Comparison of ENCODE assay signal across 8 cellular contexts in the genomic region with DNA sequence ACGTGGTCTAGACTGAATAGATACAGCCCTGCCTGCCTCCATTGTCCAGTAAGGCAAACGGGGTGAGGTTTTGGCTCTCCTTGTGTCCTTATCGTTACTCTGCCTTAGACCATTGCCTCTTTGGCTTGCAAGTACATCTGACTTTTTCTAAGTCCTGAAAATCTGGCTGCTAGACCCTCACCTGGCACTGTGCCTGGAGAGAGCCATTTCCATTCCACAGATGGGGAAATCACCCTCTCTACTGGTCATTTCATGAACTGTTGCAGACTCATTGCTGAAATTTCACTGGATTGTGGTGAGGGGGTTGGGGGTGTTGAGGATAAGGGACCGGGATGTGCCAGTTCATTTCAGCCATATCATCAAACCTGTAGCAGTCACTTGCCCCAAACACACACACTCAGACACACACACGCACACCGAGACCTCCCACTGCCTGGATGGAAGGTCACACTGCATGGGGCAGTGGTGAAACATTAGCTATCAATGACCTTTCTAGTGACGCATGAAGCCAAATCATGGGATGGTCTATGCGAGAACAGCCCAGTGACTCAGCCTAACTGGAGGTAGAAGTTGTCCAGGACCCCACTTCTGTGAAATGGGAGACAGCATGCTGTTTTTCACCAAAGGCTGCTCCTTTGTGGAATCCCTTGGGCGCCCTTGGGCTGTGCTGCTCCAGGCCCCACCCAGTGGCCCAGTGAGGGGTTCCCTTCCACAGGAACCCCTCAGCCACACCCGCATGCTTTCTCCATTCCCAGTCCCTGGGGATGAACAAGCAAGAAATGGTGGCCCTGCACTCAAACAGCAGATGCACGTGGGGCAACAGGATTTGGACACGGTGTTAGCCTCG. TPM values are rescaled to one million over a fixed set of nuclear protein-coding genes. Genes with fewer than 3 reads are reported as not detected.
A peak's percentile ranks its signal among the peaks of the same experiment; 100 is the strongest.
DNase-seq lines count a peak whose midpoint lies in the region; ATAC-seq and TF ChIP-seq lines count a peak whose summit lies in the region.

No MANE protein-coding gene starts in this region.

- no peak for DNase-seq in AG09319 (ENCODE audit: extremely low read depth, low read depth)
- peak; percentile 36 for DNase-seq in HK-2 (ENCODE audit: unreplicated experiment)
- DNase-seq in adipocyte (ENCODE audit: low read depth), result peak; percentile 28
- DNase-seq in kidney epithelial cell (ENCODE audit: low read depth), result peak; percentile 25
- no peak for DNase-seq in cerebellum (ENCODE audit: low spot score)
- DNase-seq in activated T-cell treated with anti-CD3 and anti-CD28 coated beads, Interleukin-2, amount 50 U/mL, for 4 hours, result no peak

- H3K9ac ChIP-seq in adipocyte (ENCODE audit: low read length), result no peak overlapping the region

- H3K27me3 ChIP-seq in adipocyte (replicated peaks; ENCODE audit: control insufficient read depth, insufficient read depth, low read length) (no peaks in the 10 kb centered on the region), kidney epithelial cell (ENCODE audit: control insufficient read depth, insufficient read depth, low read length) (no peaks in the 10 kb centered on the region)

- no peak overlapping the region for H3K4me3 Mint-ChIP-seq in activated T-cell treated with anti-CD3 and anti-CD28 coated beads, Interleukin-2, amount 50 U/mL, for 4 hours

- peak; percentile 18 for TF ChIP-seq CTCF in AG09319 (IDR thresholded peaks at IDR 0.05; ENCODE audit: low read depth, low read length)
- TF ChIP-seq CTCF in kidney epithelial cell (IDR thresholded peaks at IDR 0.05; ENCODE audit: insufficient read depth, low read length, poor library complexity, severe bottlenecking), result peak; percentile 45

- peaks cover 15% of the 10 kb centered on the region for H3K4me1 ChIP-seq in adipocyte (ENCODE audit: control insufficient read depth, insufficient read depth, low read length)

- no peaks in the 10 kb centered on the region for H3K36me3 ChIP-seq in adipocyte (ENCODE audit: control insufficient read depth, insufficient read depth, low read length, severe bottlenecking)
- H3K36me3 ChIP-seq in kidney epithelial cell (ENCODE audit: control insufficient read depth, insufficient read depth, low read length), result no peaks in the 10 kb centered on the region

- no peaks in the 10 kb centered on the region for H3K4me1 Mint-ChIP-seq in activated T-cell treated with anti-CD3 and anti-CD28 coated beads, Interleukin-2, amount 50 U/mL, for 4 hours (ENCODE audit: low read depth)

- H3K36me3 Mint-ChIP-seq in activated T-cell treated with anti-CD3 and anti-CD28 coated beads, Interleukin-2, amount 50 U/mL, for 4 hours (ENCODE audit: insufficient read depth), result no peaks in the 10 kb centered on the region

- no peak for ATAC-seq in GM19467 (IDR thresholded peaks at IDR 0.05; ENCODE audit: unreplicated experiment)
- ATAC-seq in GM18907 (IDR thresholded peaks at IDR 0.05; ENCODE audit: unreplicated experiment), result no peak
- ATAC-seq in activated T-cell treated with anti-CD3 and anti-CD28 coated beads, Interleukin-2, amount 50 U/mL, for 4 hours, result no peak

- H3K9me3 Mint-ChIP-seq in activated T-cell treated with anti-CD3 and anti-CD28 coated beads, Interleukin-2, amount 50 U/mL, for 4 hours, result no peaks in the 10 kb centered on the region

- H3K27me3 Mint-ChIP-seq in activated T-cell treated with anti-CD3 and anti-CD28 coated beads, Interleukin-2, amount 50 U/mL, for 4 hours (ENCODE audit: low read depth), result peaks cover 13% of the 10 kb centered on the region

- H3K9me3 ChIP-seq in adipocyte (ENCODE audit: control insufficient read depth, low read length), result no peaks in the 10 kb centered on the region

- H3K4me3 ChIP-seq in adipocyte (ENCODE audit: low read length), result no peak overlapping the region
- H3K4me3 ChIP-seq in kidney epithelial cell (ENCODE audit: low read depth, low read length), result no peak overlapping the region

RNA-seq across cellular contexts. Expression of a gene that starts 34.9 kb away (rescaled TPM):
- 2.9 and 9.7 TPM in 2 replicates for total RNA-seq in kidney epithelial cell
- total RNA-seq in cerebellum, result 52.3 TPM
- total RNA-seq in activated T-cell treated with anti-CD3 and anti-CD28 coated beads, Interleukin-2, amount 50 U/mL, for 4 hours, result 1 to 10 TPM in 1 of 3 donors, under 1 TPM in 2; 0.20 to 1.3 (median 0.58) TPM

RNA-seq across cellular contexts. Expression of a gene that starts 57.4 kb away (rescaled TPM):
- 3.9 and 4.0 TPM in 2 replicates for total RNA-seq in kidney epithelial cell
- 30.8 TPM for total RNA-seq in cerebellum
- total RNA-seq in activated T-cell treated with anti-CD3 and anti-CD28 coated beads, Interleukin-2, amount 50 U/mL, for 4 hours, result 10 to 100 TPM; 10.2 to 14.7 (median 14.0) TPM

Comparison
In these comparisons a context has a peak if more than half of its experiments do, and no peak if none do; other contexts are left out.
1. DNase-seq: peak in HK-2 (single experiment), adipocyte (single experiment) and kidney epithelial cell (single experiment); none in AG09319 (single experiment), cerebellum (single experiment) and activated T-cell treated with anti-CD3 and anti-CD28 coated beads, Interleukin-2, amount 50 U/mL, for 4 hours (single experiment).